8 cellular contexts compared by ENCODE assay signal in the genomic region with DNA sequence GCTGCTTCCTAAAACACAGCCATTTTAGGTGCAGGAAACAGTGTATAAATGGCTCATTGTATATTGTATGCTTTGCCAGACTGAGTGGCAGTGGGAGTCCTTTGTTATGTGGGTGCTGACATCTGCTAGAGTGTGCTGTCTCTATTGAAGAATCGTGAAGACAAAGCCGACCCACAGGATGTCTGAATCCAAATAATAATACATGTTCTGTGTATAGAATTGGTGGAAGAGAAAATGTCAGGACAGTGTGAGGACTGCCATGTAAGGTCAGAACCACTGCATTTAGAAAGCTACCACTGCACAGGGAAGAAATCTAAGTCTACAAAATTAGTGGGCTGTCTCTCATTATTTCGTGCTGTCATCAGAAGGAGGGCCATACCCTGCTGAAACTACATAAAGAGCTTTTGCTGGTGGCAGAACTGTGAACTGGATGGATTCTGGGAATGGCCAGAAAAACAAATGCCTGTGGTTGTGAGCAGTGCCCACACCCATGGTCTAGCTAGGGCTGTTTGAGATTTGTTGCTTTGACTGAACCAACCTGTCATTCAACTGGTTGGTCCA. TPM values are rescaled to one million over a fixed set of nuclear protein-coding genes. Genes with fewer than 3 reads are reported as not detected.
DNase-seq lines count a peak whose midpoint lies in the region; ATAC-seq and TF ChIP-seq lines count a peak whose summit lies in the region.

No MANE protein-coding gene starts in this region.

- TF ChIP-seq EP300 in sigmoid colon (IDR thresholded peaks at IDR 0.05), result no peak

- H3F3A ChIP-seq in Loucy (ENCODE audit: low read depth), result no peaks in the 10 kb centered on the region

- H3K4me3 ChIP-seq in BLaER1, result peak overlapping the region; percentile 82
- no peak overlapping the region for H3K4me3 ChIP-seq in Loucy (ENCODE audit: low read length, poor library complexity, severe bottlenecking)
- no peak overlapping the region for H3K4me3 ChIP-seq in sigmoid colon

- POLR2A ChIA-PET in naive thymus-derived CD8-positive, alpha-beta T cell (lab: Charles Lee), result interaction anchor here (0.6 to 17.7 kb wide), 21 partner anchors 9 to 208 kb away, joined by 3 to 989 read pairs (median 5); no protein-coding TSS in a partner anchor

- peak overlapping the region; percentile 84 to 97 (median 96) for H3K4me3 Mint-ChIP-seq in naive thymus-derived CD8-positive, alpha-beta T cell

- peak overlapping the region; percentile 69 for H2AFZ ChIP-seq in Loucy (ENCODE audit: low read length)

- H3K9me3 Mint-ChIP-seq in naive thymus-derived CD8-positive, alpha-beta T cell, result no peaks in the 10 kb centered on the region

- H3K27ac ChIP-seq in BLaER1, result peak overlapping the region; percentile 99
- no peak overlapping the region for H3K27ac ChIP-seq in sigmoid colon

- H3K4me2 ChIP-seq in BLaER1, result peak overlapping the region; percentile 97
- no peak overlapping the region for H3K4me2 ChIP-seq in Loucy (ENCODE audit: low read depth, low read length, poor library complexity, severe bottlenecking)

- ATAC-seq in naive thymus-derived CD8-positive, alpha-beta T cell, result peak; percentile 28 to 37
- ATAC-seq in GM19328 (IDR thresholded peaks at IDR 0.05; ENCODE audit: unreplicated experiment) (no peak), GM18520 (IDR thresholded peaks at IDR 0.05; ENCODE audit: unreplicated experiment) (no peak)

- H3K36me3 ChIP-seq in BLaER1 (peaks cover 56% of the 10 kb centered on the region), Loucy (ENCODE audit: insufficient read depth, low read length) (no peaks in the 10 kb centered on the region), sigmoid colon (no peaks in the 10 kb centered on the region)

- no peak for TF ChIP-seq CTCF in Loucy (conservative IDR thresholded peaks at IDR 0.05; ENCODE audit: low read length)
- no peak for TF ChIP-seq CTCF in sigmoid colon (IDR thresholded peaks at IDR 0.05)

- peaks cover 44 to 63% (median 58%) of the 10 kb centered on the region in 4 donors for H3K4me1 Mint-ChIP-seq in naive thymus-derived CD8-positive, alpha-beta T cell

- intact Hi-C loops in sigmoid colon (cut with DNase I), result no loop called here

- no peak for TF ChIP-seq POLR2A in sigmoid colon (IDR thresholded peaks at IDR 0.05)

- H3K27me3 ChIP-seq in BLaER1 (no peaks in the 10 kb centered on the region), Loucy (ENCODE audit: insufficient read depth, low read length, poor library complexity, severe bottlenecking) (no peaks in the 10 kb centered on the region), sigmoid colon (no peaks in the 10 kb centered on the region)

- H3K9me3 ChIP-seq in BLaER1 (no peaks in the 10 kb centered on the region), Loucy (ENCODE audit: insufficient read depth, low read depth, low read length) (no peaks in the 10 kb centered on the region), sigmoid colon (no peaks in the 10 kb centered on the region)

- H3K9ac ChIP-seq in BLaER1 (peak overlapping the region; percentile 100), Loucy (ENCODE audit: low read depth, low read length, poor library complexity, severe bottlenecking) (no peak overlapping the region)

- DNase-seq in amniotic epithelial cell (ENCODE audit: low read depth), result peak; percentile 20
- DNase-seq in naive thymus-derived CD8-positive, alpha-beta T cell, result peak in 5 of 10 donors; percentile 63 to 77 (median 71)
- DNase-seq in sigmoid colon, result no peak
- no peak for DNase-seq in SHP77 (lab: John Stamatoyannopoulos, UW)

- WGBS in sigmoid colon, 2 donors, result 55 to 65% methylated on average over 3 of the region's 3 CpGs

- no peaks in the 10 kb centered on the region for H3K27me3 Mint-ChIP-seq in naive thymus-derived CD8-positive, alpha-beta T cell

- H3K4me1 ChIP-seq in BLaER1 (peaks cover 28% of the 10 kb centered on the region), Loucy (ENCODE audit: insufficient read depth, low read length, poor library complexity, severe bottlenecking) (peaks cover 40% of the 10 kb centered on the region), sigmoid colon (no peaks in the 10 kb centered on the region)

- peaks cover 66 to 70% (median 70%) of the 10 kb centered on the region in 3 donors for H3K36me3 Mint-ChIP-seq in naive thymus-derived CD8-positive, alpha-beta T cell

- H4K20me1 ChIP-seq in BLaER1 (no peaks in the 10 kb centered on the region), Loucy (ENCODE audit: insufficient read depth, low read length, poor library complexity, severe bottlenecking) (no peaks in the 10 kb centered on the region)

- H3K79me2 ChIP-seq in Loucy (ENCODE audit: insufficient read depth, low read length), result no peaks in the 10 kb centered on the region

- H3K27ac Mint-ChIP-seq in naive thymus-derived CD8-positive, alpha-beta T cell, result peak overlapping the region; percentile 89 to 99 (median 97)

- H3K9me2 ChIP-seq in Loucy (replicated peaks; ENCODE audit: low read depth, low read length), result no peaks in the 10 kb centered on the region

RNA-seq across cellular contexts. Expression of a gene that starts 2.5 kb away (rescaled TPM):
- total RNA-seq in naive thymus-derived CD8-positive, alpha-beta T cell, result 1,000 to 10,000 TPM; 1,319 to 1,437 TPM
- polyA plus RNA-seq in naive thymus-derived CD8-positive, alpha-beta T cell, result 100 to 1,000 TPM; 569 to 668 (median 661) TPM
- 1 to 10 TPM; 2.1 to 4.7 (median 3.9) TPM for total RNA-seq in sigmoid colon
- 10 to 100 TPM in 1 of 3 donors, 1 to 10 TPM in 2; 1.4 to 65.8 (median 1.8) TPM for polyA plus RNA-seq in sigmoid colon

Comparison
In these comparisons a context has a peak if more than half of its experiments do, and no peak if none do; other contexts are left out.
1. ATAC-seq: peak in naive thymus-derived CD8-positive, alpha-beta T cell (2 of 2); none in GM19328 (single experiment) and GM18520 (single experiment).
2. RNA of a gene that starts 2.5 kb away (total RNA-seq): 1,319 to 1,437 TPM in naive thymus-derived CD8-positive, alpha-beta T cell; 2.1 to 4.7 TPM in sigmoid colon; every median in the first group is over 100 times any median in the second.